15 cellular contexts compared by ENCODE assay signal in genomic region chr22:47394504-47395440, GRCh38.
A peak's percentile ranks its signal among the peaks of the same experiment; 100 is the strongest.
DNase-seq lines count a peak whose midpoint lies in the region; ATAC-seq, FAIRE-seq and TF ChIP-seq lines count a peak whose summit lies in the region.
"Had no signal": no experiment of that assay in that cellular context is flagged by ENCODE, and none has a peak within 500 bp of the region (broad histone marks: within the 10 kb centered on the region; RNA-seq: fewer than 3 reads in every experiment).

No MANE protein-coding gene starts in this region.

- no peaks in the 10 kb centered on the region for H3K36me3 ChIP-seq in IMR-90 (ENCODE audit: control insufficient read depth, insufficient read depth, low read length)
- no peaks in the 10 kb centered on the region for H3K36me3 ChIP-seq in kidney (ENCODE audit: control insufficient read depth in 1 of 2, insufficient read depth in 2 of 2, low read length in 2 of 2)
- H3K36me3 ChIP-seq in testis (ENCODE audit: low read depth, missing control alignments), result no peaks in the 10 kb centered on the region
- H3K36me3 ChIP-seq: SJCRH30 had no signal

- intact Hi-C loops in CD14-positive monocyte (cut with micrococcal nuclease), result no loop called here
- intact Hi-C loops in IMR-90 (cut with micrococcal nuclease), result no loop called here
- intact Hi-C loops in kidney (cut with DNase I), result no loop called here
- intact Hi-C loops in testis (cut with DNase I; ENCODE audit: low total_unique reads), result no loop called here

- H2BK5ac ChIP-seq in IMR-90 (ENCODE audit: low read depth, low read length, poor library complexity, severe bottlenecking), result no peak overlapping the region

- no peak overlapping the region for H3K18ac ChIP-seq in IMR-90 (ENCODE audit: low read depth, low read length)

- H3K4me1 ChIP-seq in IMR-90 (ENCODE audit: control insufficient read depth, insufficient read depth, low read length) (no peaks in the 10 kb centered on the region), kidney (ENCODE audit: control insufficient read depth in 1 of 2, insufficient read depth in 1 of 2, low read depth in 1 of 2, low read length in 2 of 2) (no peaks in the 10 kb centered on the region), testis (no peaks in the 10 kb centered on the region)
- H3K4me1 ChIP-seq: SJCRH30 had no signal

- CTCF ChIA-PET in IMR-90 (lab: Yijun Ruan, JAX), result no interaction called here

- no peak overlapping the region for H3K27ac Mint-ChIP-seq in CD14-positive monocyte
- H3K27ac Mint-ChIP-seq in stimulated activated effector memory CD8-positive, alpha-beta T cell treated with anti-CD3 and anti-CD28 coated beads, Interleukin-12 subunit alpha, Interleukin-12 subunit beta, amount 100 ng/mL, for 72 hours, result peak overlapping the region; percentile 69
- no peak overlapping the region for H3K27ac Mint-ChIP-seq in natural killer cell treated with Interleukin-12 subunit alpha and Interleukin-12 subunit beta and Interleukin-15 and Interleukin-18, amount 100 ng/mL, for 72 hours
- H3K27ac Mint-ChIP-seq: CD8-positive, alpha-beta memory T cell had no signal

- H3K4ac ChIP-seq in IMR-90 (ENCODE audit: low read depth, low read length), result no peak overlapping the region

- no peak overlapping the region for H2AK5ac ChIP-seq in IMR-90 (ENCODE audit: low read depth, low read length)

- H3K36me3 Mint-ChIP-seq in CD14-positive monocyte, result no peaks in the 10 kb centered on the region
- no peaks in the 10 kb centered on the region for H3K36me3 Mint-ChIP-seq in stimulated activated effector memory CD8-positive, alpha-beta T cell treated with anti-CD3 and anti-CD28 coated beads, Interleukin-12 subunit alpha, Interleukin-12 subunit beta, amount 100 ng/mL, for 72 hours
- H3K36me3 Mint-ChIP-seq in natural killer cell treated with Interleukin-12 subunit alpha and Interleukin-12 subunit beta and Interleukin-15 and Interleukin-18, amount 100 ng/mL, for 72 hours, result no peaks in the 10 kb centered on the region
- H3K36me3 Mint-ChIP-seq: CD8-positive, alpha-beta memory T cell had no signal

- no peak for TF ChIP-seq POLR2A in IMR-90 (IDR thresholded peaks at IDR 0.05; ENCODE audit: low read depth, low read length)
- no peak for TF ChIP-seq POLR2A in testis (IDR thresholded peaks at IDR 0.05)

- H3K9me3 ChIP-seq in IMR-90 (ENCODE audit: control insufficient read depth, insufficient read depth, low read length) (peaks cover 27% of the 10 kb centered on the region), kidney (ENCODE audit: control insufficient read depth in 1 of 2, low read length in 2 of 2) (no peaks in the 10 kb centered on the region), testis (no peaks in the 10 kb centered on the region)
- H3K9me3 ChIP-seq: SJCRH30 had no signal

- H3K79me1 ChIP-seq in IMR-90 (ENCODE audit: low read depth in 1 of 2, low read length in 2 of 2), result no peaks in the 10 kb centered on the region

- in situ Hi-C loops in IMR-90 (cut with MboI; ENCODE audit: low sequenced_read_pairs), result no loop called here

- H3K4me3 ChIP-seq in IMR-90 (ENCODE audit: insufficient read depth, low read depth, low read length), result no peak overlapping the region
- no peak overlapping the region for H3K4me3 ChIP-seq in kidney (ENCODE audit: low read length in 2 of 2)
- H3K4me3 ChIP-seq in testis, result no peak overlapping the region
- H3K4me3 ChIP-seq: GM12878, SJCRH30 had no signal

- H2AFZ ChIP-seq in IMR-90 (replicated peaks; ENCODE audit: low read length, poor library complexity), result no peak overlapping the region

- no peak overlapping the region for H2BK20ac ChIP-seq in IMR-90 (ENCODE audit: low read depth, low read length)

- no peak for TF ChIP-seq RAD21 in IMR-90 (IDR thresholded peaks at IDR 0.05; ENCODE audit: low read length)

- H3K27ac ChIP-seq in IMR-90 (ENCODE audit: insufficient read depth, low read length) (no peak overlapping the region), kidney (ENCODE audit: low read depth in 2 of 2, low read length in 2 of 2) (no peak overlapping the region), testis (no peak overlapping the region)
- H3K27ac ChIP-seq: SJCRH30 had no signal

- H3K9me1 ChIP-seq in IMR-90 (ENCODE audit: insufficient read depth, low read length), result no peaks in the 10 kb centered on the region

- H3K9ac ChIP-seq in IMR-90 (ENCODE audit: low read depth, low read length) (no peak overlapping the region), kidney (ENCODE audit: low read length in 2 of 2) (no peak overlapping the region)

- no peak overlapping the region for H4K8ac ChIP-seq in IMR-90 (ENCODE audit: low read depth in 2 of 2, low read length in 2 of 2)

- TF ChIP-seq CTCF in CD14-positive monocyte (IDR thresholded peaks at IDR 0.05) (no peak), IMR-90 (conservative IDR thresholded peaks at IDR 0.05; ENCODE audit: low read depth, low read length) (no peak), kidney (IDR thresholded peaks at IDR 0.05; ENCODE audit: borderline replicate concordance, extremely low read depth, insufficient read depth) (no peak), testis (IDR thresholded peaks at IDR 0.05) (no peak)

- H3K23ac ChIP-seq in IMR-90 (ENCODE audit: low read depth, low read length), result no peak overlapping the region

- H4K5ac ChIP-seq in IMR-90 (ENCODE audit: low read depth, low read length), result no peak overlapping the region

- H2BK120ac ChIP-seq in IMR-90 (ENCODE audit: low read depth, low read length), result no peak overlapping the region

- H2BK15ac ChIP-seq in IMR-90 (ENCODE audit: low read depth, low read length), result no peak overlapping the region

- dilution Hi-C loops in IMR-90 (cut with HindIII; ENCODE audit: low sequenced_read_pairs, unreplicated experiment), result no loop called here

- peaks cover 0 to 6% (median 1%) of the 10 kb centered on the region in 3 donors for H3K27me3 Mint-ChIP-seq in CD14-positive monocyte (ENCODE audit: low read depth in 3 of 3)
- no peaks in the 10 kb centered on the region for H3K27me3 Mint-ChIP-seq in natural killer cell treated with Interleukin-12 subunit alpha and Interleukin-12 subunit beta and Interleukin-15 and Interleukin-18, amount 100 ng/mL, for 72 hours

- POLR2A ChIA-PET in IMR-90 (lab: Charles Lee; ENCODE audit: unreplicated experiment), result no interaction called here

- 35% methylated on average over 4 of the region's 12 CpGs; no CpG with 5 or more reads in 1 of the 2 experiments for WGBS in IMR-90 (ENCODE audit: extremely low coverage in 2 of 2, insufficient read length in 1 of 2), 2 experiments
- WGBS in testis, 2 donors, result 79 to 89% methylated on average over 12 of the region's 12 CpGs

- no peak overlapping the region for H3K4me2 ChIP-seq in IMR-90 (ENCODE audit: low read depth, low read length)

- no peak overlapping the region for H3K4me3 Mint-ChIP-seq in CD14-positive monocyte
- no peak overlapping the region for H3K4me3 Mint-ChIP-seq in stimulated activated effector memory CD8-positive, alpha-beta T cell treated with anti-CD3 and anti-CD28 coated beads, Interleukin-12 subunit alpha, Interleukin-12 subunit beta, amount 100 ng/mL, for 72 hours
- no peak overlapping the region for H3K4me3 Mint-ChIP-seq in natural killer cell treated with Interleukin-12 subunit alpha and Interleukin-12 subunit beta and Interleukin-15 and Interleukin-18, amount 100 ng/mL, for 72 hours
- H3K4me3 Mint-ChIP-seq: CD8-positive, alpha-beta memory T cell had no signal

- no TSS peak for BruUV-seq in IMR-90 (replicated peaks; lab: Mats Ljungman, UMichigan)

- H3K27me3 ChIP-seq in IMR-90 (ENCODE audit: control insufficient read depth, insufficient read depth, low read length) (no peaks in the 10 kb centered on the region), testis (no peaks in the 10 kb centered on the region)
- H3K27me3 ChIP-seq: SJCRH30 had no signal

- no peak overlapping the region for H3K14ac ChIP-seq in IMR-90 (replicated peaks; ENCODE audit: low read depth, low read length)

- H2AK9ac ChIP-seq in IMR-90 (replicated peaks; ENCODE audit: low read depth, low read length, poor library complexity), result peak overlapping the region; percentile 9

- H4K20me1 ChIP-seq in IMR-90 (ENCODE audit: insufficient read depth, low read length), result no peaks in the 10 kb centered on the region

- ATAC-seq in IMR-90 (ENCODE audit: low read depth), result no peak
- ATAC-seq in stimulated activated effector memory CD8-positive, alpha-beta T cell treated with anti-CD3 and anti-CD28 coated beads, Interleukin-12 subunit alpha, Interleukin-12 subunit beta, amount 100 ng/mL, for 72 hours, result no peak
- no peak for ATAC-seq in natural killer cell treated with Interleukin-12 subunit alpha and Interleukin-12 subunit beta and Interleukin-15 and Interleukin-18, amount 100 ng/mL, for 72 hours
- ATAC-seq: GM12878 had no signal

- FAIRE-seq in kidney (lab: Jason Lieb, UNC), result no peak
- FAIRE-seq: GM12878 had no signal

- DNase-seq in CD14-positive monocyte (ENCODE audit: low spot score) (peak; percentile 28), IMR-90 (no peak), kidney (peak; percentile 25), NCI-H1417 treated with DMSO at 0.1 percent for 48 hours (lab: John Stamatoyannopoulos, UW) (no peak), testis (no peak)
- DNase-seq in stimulated activated effector memory CD8-positive, alpha-beta T cell treated with anti-CD3 and anti-CD28 coated beads, Interleukin-12 subunit alpha, Interleukin-12 subunit beta, amount 100 ng/mL, for 72 hours (ENCODE audit: low spot score in 2 of 2), result no peak
- no peak for DNase-seq in natural killer cell treated with Interleukin-12 subunit alpha and Interleukin-12 subunit beta and Interleukin-15 and Interleukin-18, amount 100 ng/mL, for 72 hours (ENCODE audit: low spot score)
- DNase-seq: ACHN; C1 segment of cervical spinal cord; CD8-positive, alpha-beta memory T cell; Karpas-422; NCI-H1694 treated with DMSO at 0.1 percent for 48 hours; NCI-H82 had no signal

- H3K4me1 Mint-ChIP-seq in CD14-positive monocyte, result no peaks in the 10 kb centered on the region
- peaks cover 12% of the 10 kb centered on the region for H3K4me1 Mint-ChIP-seq in stimulated activated effector memory CD8-positive, alpha-beta T cell treated with anti-CD3 and anti-CD28 coated beads, Interleukin-12 subunit alpha, Interleukin-12 subunit beta, amount 100 ng/mL, for 72 hours
- H3K4me1 Mint-ChIP-seq in natural killer cell treated with Interleukin-12 subunit alpha and Interleukin-12 subunit beta and Interleukin-15 and Interleukin-18, amount 100 ng/mL, for 72 hours (ENCODE audit: low read depth in 2 of 2), result no peaks in the 10 kb centered on the region
- H3K4me1 Mint-ChIP-seq: CD8-positive, alpha-beta memory T cell had no signal

- no peak overlapping the region for H3K56ac ChIP-seq in IMR-90 (ENCODE audit: extremely low read depth, insufficient read depth, low read length)

- H3K9me3 Mint-ChIP-seq in CD14-positive monocyte, result no peaks in the 10 kb centered on the region
- H3K9me3 Mint-ChIP-seq in stimulated activated effector memory CD8-positive, alpha-beta T cell treated with anti-CD3 and anti-CD28 coated beads, Interleukin-12 subunit alpha, Interleukin-12 subunit beta, amount 100 ng/mL, for 72 hours, result no peaks in the 10 kb centered on the region
- H3K9me3 Mint-ChIP-seq in natural killer cell treated with Interleukin-12 subunit alpha and Interleukin-12 subunit beta and Interleukin-15 and Interleukin-18, amount 100 ng/mL, for 72 hours, result no peaks in the 10 kb centered on the region
- H3K9me3 Mint-ChIP-seq: CD8-positive, alpha-beta memory T cell had no signal

- no peak overlapping the region for H4K91ac ChIP-seq in IMR-90 (ENCODE audit: insufficient read depth, low read depth, low read length)

TF ChIP-seq in IMR-90, 13 proteins besides CTCF, POLR2A, EP300 and RAD21 (continues in another document):
- TF ChIP-seq RFX5 (IDR thresholded peaks at IDR 0.05; ENCODE audit: low read depth, low read length) (no peak), FOS (IDR thresholded peaks at IDR 0.05; ENCODE audit: low read depth, low read length) (no peak)

Comparison
In these comparisons a context has a peak if more than half of its experiments do, and no peak if none do; other contexts are left out.
1. DNase-seq: peak in CD14-positive monocyte (single experiment) and kidney (single experiment); none in IMR-90 (single experiment), stimulated activated effector memory CD8-positive, alpha-beta T cell treated with anti-CD3 and anti-CD28 coated beads, Interleukin-12 subunit alpha, Interleukin-12 subunit beta, amount 100 ng/mL, for 72 hours (0 of 2), NCI-H1417 treated with DMSO at 0.1 percent for 48 hours (single experiment), natural killer cell treated with Interleukin-12 subunit alpha and Interleukin-12 subunit beta and Interleukin-15 and Interleukin-18, amount 100 ng/mL, for 72 hours (single experiment) and testis (single experiment).